In the genomic region with DNA sequence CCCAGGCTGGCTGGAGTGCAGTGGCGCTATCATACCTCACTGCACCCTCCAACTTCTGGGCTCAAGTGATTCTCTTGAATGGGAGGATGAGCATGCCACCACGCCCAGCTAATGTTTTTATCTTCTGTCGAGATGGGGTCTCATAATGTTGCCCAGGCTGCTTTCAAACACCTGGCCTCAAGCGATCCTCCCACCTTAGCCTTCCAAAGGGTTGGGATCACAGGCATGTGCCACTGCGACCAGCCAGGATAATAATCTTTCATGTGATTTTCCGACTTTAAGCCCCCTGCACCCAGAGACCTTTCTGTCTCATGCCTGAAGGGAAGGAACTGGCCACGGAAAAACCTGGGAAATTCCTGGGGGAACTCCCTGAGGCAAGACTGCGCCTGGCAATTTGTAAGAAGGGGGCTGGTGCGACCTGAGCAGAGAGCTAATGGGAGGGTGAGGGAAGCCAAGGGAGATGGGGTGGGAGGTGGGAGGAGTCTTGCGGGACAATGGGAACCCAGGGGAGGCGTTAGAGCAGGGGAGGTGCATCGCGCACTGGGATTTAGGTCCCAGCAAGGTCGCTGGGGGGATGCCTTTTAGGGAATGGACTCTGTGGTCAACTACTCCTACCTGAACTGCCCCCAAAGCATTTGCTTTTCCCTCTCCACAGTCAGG, we compare ENCODE assay signal across 8 cellular contexts. TPM values are rescaled to one million over a fixed set of nuclear protein-coding genes. Genes with fewer than 3 reads are reported as not detected.
A peak's percentile ranks its signal among the peaks of the same experiment; 100 is the strongest.
DNase-seq lines count a peak whose midpoint lies in the region; ATAC-seq and TF ChIP-seq lines count a peak whose summit lies in the region.

No MANE protein-coding gene starts in this region.

- DNase-seq in GM06990 (ENCODE audit: extremely low read depth, insufficient read length) (no peak), NCI-H69 (lab: John Stamatoyannopoulos, UW) (peak; percentile 91), epithelial cell of proximal tubule (ENCODE audit: low read depth) (no peak), renal cortical epithelial cell (ENCODE audit: low read depth) (peak; percentile 43), SIG-M5 treated with dmso at 0.1 percent for 504 hours (lab: John Stamatoyannopoulos, UW; ENCODE audit: unreplicated experiment) (no peak), NCI-H187 treated with DMSO at 0.1 percent for 48 hours (lab: John Stamatoyannopoulos, UW) (no peak)
- DNase-seq in activated CD4-positive, alpha-beta T cell treated with anti-CD3 and anti-CD28 coated beads, Interleukin-2, amount 50 U/mL, for 4 hours, result no peak

- H3K27me3 ChIP-seq in GM06990 (replicated peaks; ENCODE audit: control insufficient read depth, insufficient read depth, low read length), result no peaks in the 10 kb centered on the region

- peaks cover 2% of the 10 kb centered on the region; the same call in 1 of the 2 replicates for H3K36me3 ChIP-seq in GM06990 (ENCODE audit: control insufficient read depth, insufficient read depth, low read length)

- H3K4me3 ChIP-seq in GM06990 (replicated peaks; ENCODE audit: low read depth, low read length), result peak overlapping the region; percentile 89
- H3K4me3 ChIP-seq in epithelial cell of proximal tubule (ENCODE audit: low read depth, low read length), result peak overlapping the region; percentile 89

- ATAC-seq in HG02885 (IDR thresholded peaks at IDR 0.05; ENCODE audit: poor library complexity, unreplicated experiment), result no peak

- TF ChIP-seq CTCF in GM06990 (IDR thresholded peaks at IDR 0.05; ENCODE audit: insufficient read depth, low read length, poor library complexity, severe bottlenecking) (no peak), epithelial cell of proximal tubule (conservative IDR thresholded peaks at IDR 0.05; ENCODE audit: low read depth, low read length) (no peak)

RNA-seq across cellular contexts. Expression of a gene that starts 1.2 kb away (rescaled TPM):
- 68.4 and 115 TPM in 2 replicates for total RNA-seq in epithelial cell of proximal tubule
- total RNA-seq in renal cortical epithelial cell, result 25.0 and 55.6 TPM in 2 replicates

RNA-seq across cellular contexts. Expression of a gene that starts 35.2 kb away (rescaled TPM):
- not detected in 2 replicates for total RNA-seq in epithelial cell of proximal tubule
- 0.30 TPM in 1 of 2 replicates, not detected in the other for total RNA-seq in renal cortical epithelial cell

RNA-seq across cellular contexts. Expression of a gene that starts 59.9 kb away (rescaled TPM):
- total RNA-seq in epithelial cell of proximal tubule (not detected in 2 replicates), renal cortical epithelial cell (not detected in 2 replicates)

Comparison
In these comparisons a context has a peak if more than half of its experiments do, and no peak if none do; other contexts are left out.
1. DNase-seq: peak in NCI-H69 (single experiment) and renal cortical epithelial cell (single experiment); none in GM06990 (single experiment), epithelial cell of proximal tubule (single experiment), SIG-M5 treated with dmso at 0.1 percent for 504 hours (single experiment), NCI-H187 treated with DMSO at 0.1 percent for 48 hours (single experiment) and activated CD4-positive, alpha-beta T cell treated with anti-CD3 and anti-CD28 coated beads, Interleukin-2, amount 50 U/mL, for 4 hours (0 of 2).